In genomic region chr11:27228232-27228631, GRCh38 we compare ENCODE assay signal across 19 cellular contexts.
DNase-seq lines count a peak whose midpoint lies in the region; TF ChIP-seq lines count a peak whose summit lies in the region.
"Had no signal": no experiment of that assay in that cellular context is flagged by ENCODE, and none has a peak within 500 bp of the region (broad histone marks: within the 10 kb centered on the region; RNA-seq: fewer than 3 reads in every experiment).

No MANE protein-coding gene starts in this region.

- peaks cover 13% of the 10 kb centered on the region for H3K4me1 Mint-ChIP-seq in MCF 10A (ENCODE audit: insufficient read depth, unreplicated experiment)
- peaks cover 45% of the 10 kb centered on the region for H3K4me1 Mint-ChIP-seq in nephron progenitor cell
- H3K4me1 Mint-ChIP-seq: CD14-positive monocyte; neural crest cell; stimulated activated effector memory CD8-positive, alpha-beta T cell treated with anti-CD3 and anti-CD28 coated beads, Interleukin-12 subunit alpha, Interleukin-12 subunit beta, amount 100 ng/mL, for 72 hours had no signal

- no peaks in the 10 kb centered on the region for H3K36me3 ChIP-seq in BE2C

- no peaks in the 10 kb centered on the region for H3K27me3 ChIP-seq in BE2C

- no TSS peak for BruUV-seq in MCF 10A (replicated peaks; lab: Mats Ljungman, UMichigan)

- H3K27me3 Mint-ChIP-seq in MCF 10A (ENCODE audit: insufficient read depth, unreplicated experiment) (no peaks in the 10 kb centered on the region), nephron progenitor cell (ENCODE audit: low read depth, poor library complexity) (no peaks in the 10 kb centered on the region)

- CTCF ChIA-PET in MCF 10A (lab: Yijun Ruan, JAX) = interaction anchor here (0.6 to 2.2 kb wide), 8 partner anchors 23 to 221 kb away, joined by 3 to 11 read pairs (median 4); no protein-coding TSS in a partner anchor

- H3K27ac Mint-ChIP-seq in MCF 10A (ENCODE audit: low read depth, unreplicated experiment) (peak overlapping the region; percentile 29), nephron progenitor cell (peak overlapping the region; percentile 51)
- H3K27ac Mint-ChIP-seq: CD14-positive monocyte; stimulated activated effector memory CD8-positive, alpha-beta T cell treated with anti-CD3 and anti-CD28 coated beads, Interleukin-12 subunit alpha, Interleukin-12 subunit beta, amount 100 ng/mL, for 72 hours had no signal

- DNase-seq in DMS79 (lab: John Stamatoyannopoulos, UW) (peak; percentile 88), NCI-H1105 treated with DMSO at 0.1 percent for 48 hours (lab: John Stamatoyannopoulos, UW) (peak; percentile 80), MCF 10A (ENCODE audit: unreplicated experiment) (peak; percentile 78), nephron progenitor cell (no peak), BE2C (no peak), HCEC 1CT (no peak)
- DNase-seq in activated CD4-positive, CD25-positive, alpha-beta regulatory T cell treated with anti-CD3 and anti-CD28 coated beads, Interleukin-2, amount 50 U/mL, for 72 hours = no peak
- DNase-seq in stimulated activated CD4-positive, alpha-beta T cell treated with anti-CD3 and anti-CD28 coated beads, Interleukin-1b, Interleukin-23, amount 100 ng/mL, for 48 hours = no peak
- DNase-seq: ACHN; activated CD4-positive, alpha-beta T cell treated with anti-CD3 and anti-CD28 coated beads, Interleukin-2, amount 50 U/mL, for 4 hours; activated naive CD4-positive, alpha-beta T cell treated with Interleukin-2 at 50 U/mL for 16 hours; activated T-cell treated with anti-CD3 and anti-CD28 coated beads for 4 hours; anterior cingulate cortex; midbrain; MM.1S; NCI-H2227 treated with DMSO at 0.1 percent for 48 hours had no signal

- H3K4me1 ChIP-seq in BE2C = no peaks in the 10 kb centered on the region

- no peak overlapping the region for H3K4me3 ChIP-seq in BE2C (ENCODE audit: low read depth, low read length)

- intact Hi-C loops in MCF 10A (cut with micrococcal nuclease) = no loop called here

- TF ChIP-seq CTCF in MCF 10A (IDR thresholded peaks at IDR 0.05; ENCODE audit: unreplicated experiment) = no peak
- no peak for TF ChIP-seq CTCF in nephron progenitor cell (IDR thresholded peaks at IDR 0.05)
- TF ChIP-seq CTCF in BE2C (IDR thresholded peaks at IDR 0.05; ENCODE audit: low read depth, low read length) = no peak

- no peaks in the 10 kb centered on the region for H3K36me3 Mint-ChIP-seq in MCF 10A (ENCODE audit: insufficient read depth, unreplicated experiment)
- H3K36me3 Mint-ChIP-seq in nephron progenitor cell (ENCODE audit: low read depth) = peaks cover 12% of the 10 kb centered on the region
- H3K36me3 Mint-ChIP-seq: CD14-positive monocyte; stimulated activated effector memory CD8-positive, alpha-beta T cell treated with anti-CD3 and anti-CD28 coated beads, Interleukin-12 subunit alpha, Interleukin-12 subunit beta, amount 100 ng/mL, for 72 hours had no signal

- H3K4me3 Mint-ChIP-seq in MCF 10A (ENCODE audit: unreplicated experiment) (no peak overlapping the region), nephron progenitor cell (no peak overlapping the region)
- H3K4me3 Mint-ChIP-seq: CD14-positive monocyte; neural crest cell; stimulated activated effector memory CD8-positive, alpha-beta T cell treated with anti-CD3 and anti-CD28 coated beads, Interleukin-12 subunit alpha, Interleukin-12 subunit beta, amount 100 ng/mL, for 72 hours had no signal

- no peaks in the 10 kb centered on the region for H3K9me3 Mint-ChIP-seq in MCF 10A (ENCODE audit: unreplicated experiment)
- H3K9me3 Mint-ChIP-seq in nephron progenitor cell = peaks cover 15% of the 10 kb centered on the region
- H3K9me3 Mint-ChIP-seq: stimulated activated effector memory CD8-positive, alpha-beta T cell treated with anti-CD3 and anti-CD28 coated beads, Interleukin-12 subunit alpha, Interleukin-12 subunit beta, amount 100 ng/mL, for 72 hours had no signal

- POLR2A ChIA-PET in MCF 10A (lab: Yijun Ruan, JAX) = interaction anchor here (0.6 to 1.5 kb wide), 17 partner anchors 11 to 269 kb away, joined by 3 to 6 read pairs (median 4); partner anchors contain the start of gene LGR4

- no peaks in the 10 kb centered on the region for H3K9me3 ChIP-seq in BE2C

Comparison
In these comparisons a context has a peak if more than half of its experiments do, and no peak if none do; other contexts are left out.
1. DNase-seq: peak in DMS79 (single experiment), NCI-H1105 treated with DMSO at 0.1 percent for 48 hours (single experiment) and MCF 10A (single experiment); none in nephron progenitor cell (single experiment), activated CD4-positive, CD25-positive, alpha-beta regulatory T cell treated with anti-CD3 and anti-CD28 coated beads, Interleukin-2, amount 50 U/mL, for 72 hours (single experiment), BE2C (single experiment), stimulated activated CD4-positive, alpha-beta T cell treated with anti-CD3 and anti-CD28 coated beads, Interleukin-1b, Interleukin-23, amount 100 ng/mL, for 48 hours (single experiment) and HCEC 1CT (single experiment).